8 cellular contexts compared by ENCODE assay signal in genomic region chr10:133329401-133330202, GRCh38. TPM values are rescaled to one million over a fixed set of nuclear protein-coding genes. Genes with fewer than 3 reads are reported as not detected.
DNase-seq lines count a peak whose midpoint lies in the region; ATAC-seq and TF ChIP-seq lines count a peak whose summit lies in the region.

No MANE protein-coding gene starts in this region.

- H3K36me3 Mint-ChIP-seq in HFFc6 (ENCODE audit: low read depth) (no peaks in the 10 kb centered on the region), T-helper 17 cell (ENCODE audit: low read depth) (peaks cover 2% of the 10 kb centered on the region)

- peaks cover 14 to 31% of the 10 kb centered on the region in 2 donors for H3K27me3 ChIP-seq in right atrium auricular region

- DNase-seq in HFFc6 (peak; percentile 71), NCI-H1048 (lab: John Stamatoyannopoulos, UW) (peak; percentile 67), T-helper 17 cell (peak; percentile 79 to 87 (median 86)), amniotic epithelial cell (ENCODE audit: low read depth) (peak; percentile 73), right atrium auricular region (ENCODE audit: low spot score) (peak; percentile 75), sciatic nerve (ENCODE audit: low spot score) (peak; percentile 94)

- H3K9me3 ChIP-seq in T-helper 17 cell (ENCODE audit: control insufficient read depth, low read length, poor library complexity, severe bottlenecking) (no peaks in the 10 kb centered on the region), right atrium auricular region (no peaks in the 10 kb centered on the region)

- peak; percentile 90 for ATAC-seq in T-helper 17 cell
- peak; percentile 88 for ATAC-seq in sciatic nerve
- no peak for ATAC-seq in HG03039 (IDR thresholded peaks at IDR 0.05; ENCODE audit: unreplicated experiment)

- no peaks in the 10 kb centered on the region for H3K36me3 ChIP-seq in right atrium auricular region

- H3K4me1 Mint-ChIP-seq in HFFc6 (ENCODE audit: low read depth): peaks cover 16% of the 10 kb centered on the region; the same call in 1 of the 2 replicates
- peaks cover 17% of the 10 kb centered on the region for H3K4me1 Mint-ChIP-seq in T-helper 17 cell

- intact Hi-C loops in sciatic nerve (cut with DNase I): loop anchor here (10.0 kb wide), 1 partner anchor 195 kb away; the partner anchor contains the start of gene CYP2E1

- peak overlapping the region; percentile 75 for H3K4me3 Mint-ChIP-seq in HFFc6
- peak overlapping the region; percentile 58 for H3K4me3 Mint-ChIP-seq in T-helper 17 cell

- TF ChIP-seq CTCF in GM12872 (IDR thresholded peaks at IDR 0.05; ENCODE audit: insufficient read depth, low read depth, low read length): peak; percentile 90
- TF ChIP-seq CTCF in HFFc6 (IDR thresholded peaks at IDR 0.05): peak; percentile 98
- peak; percentile 98 for TF ChIP-seq CTCF in right atrium auricular region (IDR thresholded peaks at IDR 0.05)

- H3K27me3 Mint-ChIP-seq in HFFc6 (ENCODE audit: insufficient read depth) (peaks cover 43% of the 10 kb centered on the region), T-helper 17 cell (peaks cover 38% of the 10 kb centered on the region)

- no peak overlapping the region for H3K27ac ChIP-seq in right atrium auricular region

- peak overlapping the region in 1 of 2 donors; percentile 34 for H3K4me3 ChIP-seq in right atrium auricular region

- peaks cover 0 to 25% of the 10 kb centered on the region in 2 donors for H3K4me1 ChIP-seq in right atrium auricular region

- no peaks in the 10 kb centered on the region for H3K9me3 Mint-ChIP-seq in HFFc6

- H3K27ac Mint-ChIP-seq in HFFc6: no peak overlapping the region
- no peak overlapping the region for H3K27ac Mint-ChIP-seq in T-helper 17 cell

RNA-seq across cellular contexts. Expression of gene CALY, which starts 7.1 kb away (rescaled TPM):
- total RNA-seq in HFFc6 (2021; fragmentation: NEBNext Ultra II Directional; extraction: Animal tissue kit (Norgen Biotek cat#: 25700)): under 1 TPM in 1 of 6 experiments, not detected in 5; 0.31 TPM
- total RNA-seq in T-helper 17 cell (1 to 10 TPM in 1 of 2 donors, under 1 TPM in 1; 0.96 to 1.9 TPM), right atrium auricular region (under 1 TPM in 1 of 2 donors, not detected in 1; 0.98 TPM), sciatic nerve (0.98 TPM)

RNA-seq across cellular contexts. Expression of gene PRAP1, which starts 17.6 kb away (rescaled TPM):
- not detected for total RNA-seq in HFFc6 (2021; fragmentation: NEBNext Ultra II Directional; extraction: Animal tissue kit (Norgen Biotek cat#: 25700))
- total RNA-seq in T-helper 17 cell (not detected), right atrium auricular region (not detected), sciatic nerve (9.9 TPM)

RNA-seq across cellular contexts. Expression of gene ZNF511, which starts 20.9 kb away (rescaled TPM):
- total RNA-seq in HFFc6 (2021; fragmentation: NEBNext Ultra II Directional; extraction: Animal tissue kit (Norgen Biotek cat#: 25700)): 10 to 100 TPM; 45.7 to 62.0 (median 52.7) TPM
- total RNA-seq in T-helper 17 cell (10 to 100 TPM; 28.1 to 33.2 TPM), right atrium auricular region (10 to 100 TPM; 28.1 to 31.9 TPM), sciatic nerve (27.8 TPM)

RNA-seq across cellular contexts. Expression of gene TUBGCP2, which starts 20.9 kb away (rescaled TPM):
- total RNA-seq in HFFc6 (2021; fragmentation: NEBNext Ultra II Directional; extraction: Animal tissue kit (Norgen Biotek cat#: 25700)): 10 to 100 TPM; 72.5 to 80.8 (median 77.7) TPM
- total RNA-seq in T-helper 17 cell (10 to 100 TPM; 73.6 to 75.4 TPM), right atrium auricular region (10 to 100 TPM; 22.1 to 30.4 TPM), sciatic nerve (55.9 TPM)

RNA-seq across cellular contexts. Expression of gene FUOM, which starts 28.2 kb away (rescaled TPM):
- total RNA-seq in HFFc6 (2021; fragmentation: NEBNext Ultra II Directional; extraction: Animal tissue kit (Norgen Biotek cat#: 25700)): 1 to 10 TPM in 5 of 6 experiments, under 1 TPM in 1; 0.55 to 8.9 (median 7.8) TPM
- 1 to 10 TPM; 6.3 to 9.1 TPM for total RNA-seq in T-helper 17 cell
- total RNA-seq in right atrium auricular region: 10 to 100 TPM in 1 of 2 donors, 1 to 10 TPM in 1; 9.8 to 32.6 TPM
- total RNA-seq in sciatic nerve: 35.2 TPM
